8 cellular contexts compared by ENCODE assay signal in genomic region chr3:48013288-48013980, GRCh38. TPM values are rescaled to one million over a fixed set of nuclear protein-coding genes. Genes with fewer than 3 reads are reported as not detected.
A peak's percentile ranks its signal among the peaks of the same experiment; 100 is the strongest.
DNase-seq lines count a peak whose midpoint lies in the region; ATAC-seq, FAIRE-seq and TF ChIP-seq lines count a peak whose summit lies in the region.

No MANE protein-coding gene starts in this region.

- TF ChIP-seq CTCF in AG10803 (conservative IDR thresholded peaks at IDR 0.05; ENCODE audit: low read length) = no peak
- no peak for TF ChIP-seq CTCF in coronary artery (IDR thresholded peaks at IDR 0.05)
- no peak for TF ChIP-seq CTCF in GM10248 (IDR thresholded peaks at IDR 0.05; ENCODE audit: control extremely low read depth, extremely low read depth, low read depth, missing control alignments)

- CTCF ChIA-PET in GM10248 (lab: Yijun Ruan, JAX) = interaction anchor here (1.0 to 4.6 kb wide), 8 partner anchors 8 to 144 kb away, joined by 3 to 25 read pairs (median 4); no protein-coding TSS in a partner anchor

- DNase-seq in AG10803 (ENCODE audit: low read depth) (peak; percentile 58), M059J (ENCODE audit: low read depth) (peak; percentile 78), coronary artery (ENCODE audit: low spot score) (no peak), mucosa of gallbladder (ENCODE audit: low spot score) (peak; percentile 51), frontal cortex (ENCODE audit: low spot score in 2 of 2) (no peak), GM10248 (ENCODE audit: extremely low spot score) (no peak)

- no peak for FAIRE-seq in frontal cortex (lab: Jason Lieb, UNC)

- POLR2A ChIA-PET in GM10248 (lab: Yijun Ruan, JAX) = no interaction called here

- no peak overlapping the region for H3K4me3 ChIP-seq in AG10803 (ENCODE audit: low read length)
- H3K4me3 ChIP-seq in coronary artery = no peak overlapping the region

- no peak for ATAC-seq in GM21423 (IDR thresholded peaks at IDR 0.05; ENCODE audit: unreplicated experiment)
- no peak for ATAC-seq in GM21529 (IDR thresholded peaks at IDR 0.05; ENCODE audit: unreplicated experiment)

- H3K27ac ChIP-seq in coronary artery = peak overlapping the region; percentile 53 to 63

RNA-seq across cellular contexts. Expression of gene MAP4, which starts 2.8 kb away (rescaled TPM):
- total RNA-seq in M059J (2014; rRNA removed; shearing (Covaris generic)) = 56.3 and 95.5 TPM in 2 replicates
- 228 TPM for total RNA-seq in mucosa of gallbladder
- 258 TPM for total RNA-seq in frontal cortex

Comparison
In these comparisons a context has a peak if more than half of its experiments do, and no peak if none do; other contexts are left out.
1. DNase-seq: peak in AG10803 (single experiment), M059J (single experiment) and mucosa of gallbladder (single experiment); none in coronary artery (single experiment), frontal cortex (0 of 2) and GM10248 (single experiment).